In the genomic region with DNA sequence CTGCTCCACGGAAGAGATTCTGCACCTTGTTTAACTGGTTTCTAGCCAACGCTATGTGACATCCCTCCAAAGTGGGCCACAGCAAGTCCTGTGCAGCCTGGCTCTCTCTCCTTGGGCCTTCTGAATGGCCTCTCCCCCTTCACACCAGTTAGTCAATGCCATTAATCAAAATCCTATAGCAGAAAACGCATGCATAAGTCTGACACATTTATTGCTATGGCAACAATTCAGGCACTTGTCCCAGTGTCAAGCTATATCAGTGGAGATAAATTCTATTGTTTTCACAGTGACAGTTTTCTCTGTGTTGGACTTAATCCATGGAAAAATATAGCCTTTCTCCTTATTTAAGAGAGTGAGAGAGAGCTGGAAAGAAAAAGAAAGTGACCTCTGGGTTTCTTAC, we compare ENCODE assay signal across 16 cellular contexts.
"Had no signal": no experiment of that assay in that cellular context is flagged by ENCODE, and none has a peak within 500 bp of the region (broad histone marks: within the 10 kb centered on the region; RNA-seq: fewer than 3 reads in every experiment).

No MANE protein-coding gene starts in this region.

- H3K36me3 Mint-ChIP-seq: activated naive CD8-positive, alpha-beta T cell treated with anti-CD3 and anti-CD28 coated beads, Interleukin-2, amount 10 ng/mL, durations not matched to agents 7 days and 5 days; natural killer cell treated with Interleukin-12 subunit alpha and Interleukin-12 subunit beta and Interleukin-15 and Interleukin-18, amount 100 ng/mL, for 72 hours had no signal

- ATAC-seq: activated CD8-positive, alpha-beta T cell treated with anti-CD3 and anti-CD28 coated beads, Interleukin-2, amount 10 ng/mL, durations not matched to agents 7 days and 5 days; effector memory CD8-positive, alpha-beta T cell; lower lobe of right lung; natural killer cell treated with Interleukin-12 subunit alpha and Interleukin-12 subunit beta and Interleukin-15 and Interleukin-18, amount 100 ng/mL, for 72 hours; right cardiac atrium; stimulated activated naive CD8-positive, alpha-beta T cell treated with anti-CD3 and anti-CD28 coated beads, Interleukin-15, Interleukin-2, amounts not matched to agents 100 U/mL and 50 U/mL, for 24 hours had no signal

- H3K4me3 Mint-ChIP-seq: activated CD4-positive, alpha-beta T cell treated with anti-CD3 and anti-CD28 coated beads, Interleukin-2, amount 10 ng/mL, durations not matched to agents 7 days and 5 days; activated CD8-positive, alpha-beta T cell treated with anti-CD3 and anti-CD28 coated beads, Interleukin-2, amount 10 ng/mL, durations not matched to agents 7 days and 5 days; activated naive CD8-positive, alpha-beta T cell treated with anti-CD3 and anti-CD28 coated beads, Interleukin-2, amount 10 ng/mL, durations not matched to agents 7 days and 5 days; activated T-cell treated with anti-CD3 and anti-CD28 coated beads, Interleukin-2, amount 50 U/mL, for 24 hours; effector memory CD8-positive, alpha-beta T cell; natural killer cell treated with Interleukin-12 subunit alpha and Interleukin-12 subunit beta and Interleukin-15 and Interleukin-18, amount 100 ng/mL, for 72 hours had no signal

- H3K27ac Mint-ChIP-seq: activated CD4-positive, alpha-beta T cell treated with anti-CD3 and anti-CD28 coated beads, Interleukin-2, amount 10 ng/mL, durations not matched to agents 7 days and 5 days; activated CD8-positive, alpha-beta T cell treated with anti-CD3 and anti-CD28 coated beads, Interleukin-2, amount 10 ng/mL, durations not matched to agents 7 days and 5 days; activated naive CD8-positive, alpha-beta T cell treated with anti-CD3 and anti-CD28 coated beads, Interleukin-2, amount 10 ng/mL, durations not matched to agents 7 days and 5 days; activated T-cell treated with anti-CD3 and anti-CD28 coated beads, Interleukin-2, amount 50 U/mL, for 24 hours; activated T-helper 2 cell treated with anti-CD3 and anti-CD28 coated beads, Interferon-gamma antibody, Interleukin-2, Interleukin-4, amounts not matched to agents 10 μg/mL and 5 μg/mL and 100 μg/mL, durations not matched to agents 14 hours and 24 hours and 36 hours; effector memory CD8-positive, alpha-beta T cell; natural killer cell treated with Interleukin-12 subunit alpha and Interleukin-12 subunit beta and Interleukin-15 and Interleukin-18, amount 100 ng/mL, for 72 hours had no signal

- H3K4me1 Mint-ChIP-seq: activated CD4-positive, alpha-beta T cell treated with anti-CD3 and anti-CD28 coated beads, Interleukin-2, amount 10 ng/mL, durations not matched to agents 7 days and 5 days; activated naive CD8-positive, alpha-beta T cell treated with anti-CD3 and anti-CD28 coated beads, Interleukin-2, amount 10 ng/mL, durations not matched to agents 7 days and 5 days had no signal

- H3K27me3 Mint-ChIP-seq: activated CD4-positive, alpha-beta T cell treated with anti-CD3 and anti-CD28 coated beads, Interleukin-2, amount 10 ng/mL, durations not matched to agents 7 days and 5 days; activated naive CD8-positive, alpha-beta T cell treated with anti-CD3 and anti-CD28 coated beads, Interleukin-2, amount 10 ng/mL, durations not matched to agents 7 days and 5 days; activated T-cell treated with anti-CD3 and anti-CD28 coated beads, Interleukin-2, amount 50 U/mL, for 24 hours; effector memory CD8-positive, alpha-beta T cell; natural killer cell treated with Interleukin-12 subunit alpha and Interleukin-12 subunit beta and Interleukin-15 and Interleukin-18, amount 100 ng/mL, for 72 hours had no signal

- DNase-seq: activated CD4-positive, alpha-beta T cell treated with anti-CD3 and anti-CD28 coated beads, Interleukin-2, amount 10 ng/mL, durations not matched to agents 7 days and 5 days; activated CD8-positive, alpha-beta T cell treated with anti-CD3 and anti-CD28 coated beads, Interleukin-2, amount 10 ng/mL, durations not matched to agents 7 days and 5 days; activated naive CD4-positive, alpha-beta T cell treated with Interleukin-2 at 50 U/mL for 16 hours; activated naive CD8-positive, alpha-beta T cell treated with anti-CD3 and anti-CD28 coated beads, Interleukin-2, amount 10 ng/mL, durations not matched to agents 7 days and 5 days; activated T-cell treated with anti-CD3 and anti-CD28 coated beads, Interleukin-2, amount 50 U/mL, for 24 hours; amygdala; dermis blood vessel endothelial cell; effector memory CD8-positive, alpha-beta T cell; foreskin fibroblast; lower lobe of right lung; right cardiac atrium; stimulated activated naive CD8-positive, alpha-beta T cell treated with anti-CD3 and anti-CD28 coated beads, Interleukin-15, Interleukin-2, amounts not matched to agents 100 U/mL and 50 U/mL, for 24 hours; substantia nigra; tibial artery had no signal
